In the genomic region with DNA sequence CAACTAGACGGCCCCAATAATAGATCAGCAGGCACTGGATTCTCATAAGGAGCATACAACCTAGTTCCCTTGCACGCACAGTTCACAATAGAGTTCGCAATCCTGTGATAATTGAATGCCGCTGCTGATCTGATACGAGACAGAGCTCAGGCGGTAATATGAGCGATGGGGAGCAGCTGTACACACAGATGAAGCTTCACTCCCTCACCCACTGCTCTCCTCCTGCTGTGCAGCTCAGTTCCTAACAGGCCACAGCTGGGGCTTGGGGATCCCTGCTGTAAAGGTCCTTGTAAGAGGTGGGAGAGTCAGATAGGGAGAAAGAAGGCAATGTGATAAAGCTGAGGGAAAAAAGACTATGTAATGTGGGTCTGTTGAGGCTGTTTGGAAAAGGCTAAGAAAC, we compare ENCODE assay signal across 14 cellular contexts.
DNase-seq lines count a peak whose midpoint lies in the region; TF ChIP-seq lines count a peak whose summit lies in the region.
"Had no signal": no experiment of that assay in that cellular context is flagged by ENCODE, and none has a peak within 500 bp of the region (broad histone marks: within the 10 kb centered on the region; RNA-seq: fewer than 3 reads in every experiment).

No MANE protein-coding gene starts in this region.

- H3K4me3 ChIP-seq in HEK293 (ENCODE audit: low read depth, low read length) (no peak overlapping the region), GM23248 (no peak overlapping the region)
- H3K4me3 ChIP-seq: BLaER1 treated with 17β-estradiol and CSF1 and Interleukin-3, amounts not matched to agents 10 nM and 100 nM had no signal

- no peak overlapping the region for H2AFZ ChIP-seq in GM23248

- CTCF ChIA-PET in HEK293 (lab: Yijun Ruan, JAX) = no interaction called here

- H3K27me3 ChIP-seq in GM23248 (replicated peaks; ENCODE audit: insufficient read depth) = no peaks in the 10 kb centered on the region
- H3K27me3 ChIP-seq: BLaER1 treated with 17β-estradiol and CSF1 and Interleukin-3, amounts not matched to agents 10 nM and 100 nM had no signal

- H3K9me2 ChIP-seq in GM23248 (ENCODE audit: insufficient read depth) = no peaks in the 10 kb centered on the region

- in situ Hi-C loops in GM23248 (cut with MboI) = no loop called here

- DNase-seq in NCI-H2081 (lab: John Stamatoyannopoulos, UW) (peak; percentile 63 to 91), NCI-H748 treated with DMSO at 0.1 percent for 48 hours (lab: John Stamatoyannopoulos, UW) (peak; percentile 3), GM23248 (no peak), GM19238 (ENCODE audit: insufficient read length, low spot score) (no peak), NCI-H2196 treated with DMSO at 0.1 percent for 48 hours (lab: John Stamatoyannopoulos, UW; ENCODE audit: unreplicated experiment) (no peak)
- DNase-seq: Caco-2; CD8-positive, alpha-beta T cell; DMS153; DMS79; GDM1; H9 had no signal

- TF ChIP-seq CTCF in HEK293 (tag by site-specific recombination; IDR thresholded peaks at IDR 0.05) = no peak

- H3K9ac ChIP-seq in GM23248 = no peak overlapping the region
- H3K9ac ChIP-seq: BLaER1 treated with 17β-estradiol and CSF1 and Interleukin-3, amounts not matched to agents 10 nM and 100 nM had no signal

- no peaks in the 10 kb centered on the region for H3K79me2 ChIP-seq in GM23248 (ENCODE audit: insufficient read depth)

- no peaks in the 10 kb centered on the region for H4K20me1 ChIP-seq in GM23248 (ENCODE audit: insufficient read depth)
- H4K20me1 ChIP-seq: BLaER1 treated with 17β-estradiol and CSF1 and Interleukin-3, amounts not matched to agents 10 nM and 100 nM had no signal

- H3K27ac ChIP-seq in HEK293 (ENCODE audit: extremely low read depth, low read depth, low read length) = no peak overlapping the region
- H3K27ac ChIP-seq in GM23248 = no peak overlapping the region
- H3K27ac ChIP-seq: BLaER1 treated with 17β-estradiol and CSF1 and Interleukin-3, amounts not matched to agents 10 nM and 100 nM; HL-60 had no signal

- no peaks in the 10 kb centered on the region for H3K36me3 ChIP-seq in HEK293 (ENCODE audit: control insufficient read depth in 2 of 2, insufficient read depth in 1 of 2, low read length in 2 of 2)
- no peaks in the 10 kb centered on the region for H3K36me3 ChIP-seq in GM23248 (ENCODE audit: low read depth)
- H3K36me3 ChIP-seq: BLaER1 treated with 17β-estradiol and CSF1 and Interleukin-3, amounts not matched to agents 10 nM and 100 nM had no signal

- POLR2A ChIA-PET in HEK293 (lab: Yijun Ruan, JAX) = no interaction called here

- no peak overlapping the region for H3K4me2 ChIP-seq in GM23248 (ENCODE audit: unreplicated experiment)
- H3K4me2 ChIP-seq: BLaER1 treated with 17β-estradiol and CSF1 and Interleukin-3, amounts not matched to agents 10 nM and 100 nM had no signal

- H3F3A ChIP-seq in GM23248 (ENCODE audit: insufficient read depth) = no peaks in the 10 kb centered on the region

- no peaks in the 10 kb centered on the region for H3K9me3 ChIP-seq in HEK293 (ENCODE audit: control insufficient read depth, insufficient read depth, low read depth, low read length)
- no peaks in the 10 kb centered on the region for H3K9me3 ChIP-seq in GM23248 (ENCODE audit: low read depth)
- H3K9me3 ChIP-seq: BLaER1 treated with 17β-estradiol and CSF1 and Interleukin-3, amounts not matched to agents 10 nM and 100 nM; Caco-2 had no signal

- H3K4me1 ChIP-seq in HEK293 (ENCODE audit: control insufficient read depth, insufficient read depth, low read length) (no peaks in the 10 kb centered on the region), GM23248 (ENCODE audit: insufficient read depth) (no peaks in the 10 kb centered on the region)
- H3K4me1 ChIP-seq: BLaER1 treated with 17β-estradiol and CSF1 and Interleukin-3, amounts not matched to agents 10 nM and 100 nM had no signal

- WGBS in GM23248 (ENCODE audit: low coverage in 1 of 2, low lambda C conversion rate in 2 of 2, missing lambda C conversion rate in 2 of 2), 2 experiments = 4% methylated on average over 7 of the region's 7 CpGs

TF ChIP-seq in HEK293, 187 proteins besides CTCF, POLR2A, EP300 and RAD21:
- peak; percentile 58; the same call in 1 of the 2 replicates for TF ChIP-seq ZNF610 (tag by site-specific recombination; IDR thresholded peaks at IDR 0.05; ENCODE audit: borderline replicate concordance)
- no peak for TF ChIP-seq ZSCAN30 (tag by site-specific recombination; IDR thresholded peaks at IDR 0.05)

Comparison
In these comparisons a context has a peak if more than half of its experiments do, and no peak if none do; other contexts are left out.
1. DNase-seq: peak in NCI-H2081 (2 of 2) and NCI-H748 treated with DMSO at 0.1 percent for 48 hours (single experiment); none in GM23248 (single experiment), GM19238 (single experiment) and NCI-H2196 treated with DMSO at 0.1 percent for 48 hours (single experiment).